In genomic region chr3:195194559-195195161, GRCh38 we compare ENCODE assay signal across 12 cellular contexts.
DNase-seq lines count a peak whose midpoint lies in the region; ATAC-seq lines count a peak whose summit lies in the region.
"Had no signal": no experiment of that assay in that cellular context is flagged by ENCODE, and none has a peak within 500 bp of the region (broad histone marks: within the 10 kb centered on the region; RNA-seq: fewer than 3 reads in every experiment).

No MANE protein-coding gene starts in this region.

- no peaks in the 10 kb centered on the region for H3K9me2 ChIP-seq in GM23248 (ENCODE audit: insufficient read depth)

- peaks cover 65% of the 10 kb centered on the region for H3K79me2 ChIP-seq in GM23248 (ENCODE audit: insufficient read depth)

- H3K27me3 ChIP-seq in GM23248 (replicated peaks; ENCODE audit: insufficient read depth) (no peaks in the 10 kb centered on the region), layer of hippocampus (ENCODE audit: control insufficient read depth, insufficient read depth, low read length) (no peaks in the 10 kb centered on the region)
- H3K27me3 ChIP-seq: gastroesophageal sphincter had no signal

- peaks cover 28% of the 10 kb centered on the region for H3F3A ChIP-seq in GM23248 (ENCODE audit: insufficient read depth)

- peaks cover 2 to 5% of the 10 kb centered on the region in 2 donors for H3K9me3 Mint-ChIP-seq in activated T-cell treated with anti-CD3 and anti-CD28 coated beads, Interleukin-2, amount 50 U/mL, for 72 hours

- H3K9me3 ChIP-seq in GM23248 (ENCODE audit: low read depth): no peaks in the 10 kb centered on the region
- H3K9me3 ChIP-seq: prostate gland had no signal

- peaks cover 14% of the 10 kb centered on the region for H3K4me1 Mint-ChIP-seq in activated T-cell treated with anti-CD3 and anti-CD28 coated beads, Interleukin-2, amount 50 U/mL, for 72 hours (ENCODE audit: low read depth)

- H3K36me3 ChIP-seq in GM23248 (ENCODE audit: low read depth): no peaks in the 10 kb centered on the region; the same call in 1 of the 2 replicates
- H3K36me3 ChIP-seq: gastroesophageal sphincter, prostate gland had no signal

- peaks cover 0 to 2% of the 10 kb centered on the region in 2 donors for H3K36me3 Mint-ChIP-seq in activated T-cell treated with anti-CD3 and anti-CD28 coated beads, Interleukin-2, amount 50 U/mL, for 72 hours (ENCODE audit: insufficient read depth in 2 of 2)

- H3K27ac ChIP-seq in GM23248: no peak overlapping the region
- peak overlapping the region; percentile 27 for H3K27ac ChIP-seq in layer of hippocampus (ENCODE audit: low read depth, low read length)
- H3K27ac ChIP-seq: 22Rv1, prostate gland had no signal

- peak overlapping the region; percentile 79 for H3K27ac Mint-ChIP-seq in activated T-cell treated with anti-CD3 and anti-CD28 coated beads, Interleukin-2, amount 50 U/mL, for 72 hours

- peak; percentile 87 to 90 for ATAC-seq in activated T-cell treated with anti-CD3 and anti-CD28 coated beads, Interleukin-2, amount 50 U/mL, for 72 hours (replicated peaks in 1 of 2)
- no peak for ATAC-seq in HG03095 (IDR thresholded peaks at IDR 0.05; ENCODE audit: unreplicated experiment)
- ATAC-seq: gastroesophageal sphincter, left lobe of liver had no signal

- H3K27me3 Mint-ChIP-seq in activated T-cell treated with anti-CD3 and anti-CD28 coated beads, Interleukin-2, amount 50 U/mL, for 72 hours (ENCODE audit: low read depth): no peaks in the 10 kb centered on the region

- peak overlapping the region; percentile 35 for H3K4me2 ChIP-seq in GM23248 (ENCODE audit: unreplicated experiment)

- peaks cover 33% of the 10 kb centered on the region for H3K4me1 ChIP-seq in GM23248 (ENCODE audit: insufficient read depth)
- H3K4me1 ChIP-seq: prostate gland had no signal

- H3K4me3 ChIP-seq in GM23248: no peak overlapping the region
- H3K4me3 ChIP-seq: gastroesophageal sphincter, prostate gland had no signal

- 0 out of 2 replicates have a peak overlapping the region, but pooled peaks have one; percentile 25 for H2AFZ ChIP-seq in GM23248

- peak; percentile 46 for DNase-seq in DMS153 (lab: John Stamatoyannopoulos, UW)
- DNase-seq in DMS153 treated with DMSO at 0.1 percent for 48 hours (lab: John Stamatoyannopoulos, UW; ENCODE audit: unreplicated experiment): no peak
- no peak for DNase-seq in GM23248
- no peak for DNase-seq in activated T-cell treated with anti-CD3 and anti-CD28 coated beads, Interleukin-2, amount 50 U/mL, for 72 hours
- no peak for DNase-seq in NCI-H2196 treated with DMSO at 0.1 percent for 48 hours (lab: John Stamatoyannopoulos, UW; ENCODE audit: unreplicated experiment)
- DNase-seq in iPS-NIHi7 (ENCODE audit: extremely low spot score): no peak

- H3K9ac ChIP-seq in GM23248: no peak overlapping the region

- H4K20me1 ChIP-seq in GM23248 (ENCODE audit: insufficient read depth): no peaks in the 10 kb centered on the region

- in situ Hi-C loops in GM23248 (cut with MboI): no loop called here

- 69 to 75% methylated on average over 8 of the region's 8 CpGs for WGBS in GM23248 (ENCODE audit: low coverage in 1 of 2, low lambda C conversion rate in 2 of 2, missing lambda C conversion rate in 2 of 2), 2 experiments

- peak overlapping the region; percentile 4 to 76 for H3K4me3 Mint-ChIP-seq in activated T-cell treated with anti-CD3 and anti-CD28 coated beads, Interleukin-2, amount 50 U/mL, for 72 hours
